17 cellular contexts compared by ENCODE assay signal in genomic region chr1:158037008-158037875, GRCh38. TPM values are rescaled to one million over a fixed set of nuclear protein-coding genes. Genes with fewer than 3 reads are reported as not detected.
DNase-seq lines count a peak whose midpoint lies in the region; ATAC-seq, FAIRE-seq and TF ChIP-seq lines count a peak whose summit lies in the region.
"Had no signal": no experiment of that assay in that cellular context is flagged by ENCODE, and none has a peak within 500 bp of the region (broad histone marks: within the 10 kb centered on the region; RNA-seq: fewer than 3 reads in every experiment).

No MANE protein-coding gene starts in this region.

- H2AFZ ChIP-seq in PC-3 (ENCODE audit: low read length) (no peak overlapping the region), endothelial cell of umbilical vein (ENCODE audit: low read depth, low read length) (no peak overlapping the region)
- H2AFZ ChIP-seq: hepatocyte had no signal

- no peaks in the 10 kb centered on the region for H3K9me1 ChIP-seq in endothelial cell of umbilical vein (replicated peaks; ENCODE audit: control insufficient read depth, extremely low read depth, insufficient read depth, low read length)

- intact Hi-C loops in PC-3 (cut with micrococcal nuclease) (loop anchor here (1.0 kb wide), 1 partner anchor 68 kb away; no protein-coding TSS in a partner anchor), endothelial cell of umbilical vein (cut with micrococcal nuclease) (loop anchor here (2.0 kb wide), 2 partner anchors 18 to 68 kb away; no protein-coding TSS in a partner anchor)

- H3K27me3 ChIP-seq in BLaER1 (no peaks in the 10 kb centered on the region), PC-3 (ENCODE audit: low read length) (no peaks in the 10 kb centered on the region), endothelial cell of umbilical vein (ENCODE audit: control insufficient read depth in 2 of 2, insufficient read depth in 2 of 2, low read length in 2 of 2) (no peaks in the 10 kb centered on the region)
- H3K27me3 ChIP-seq: cardiac muscle cell, hepatocyte had no signal

- H4K20me1 ChIP-seq in BLaER1 = peaks cover 40% of the 10 kb centered on the region; the same call in 1 of the 2 replicates
- H4K20me1 ChIP-seq in PC-3 (ENCODE audit: low read length) = 0 out of 2 replicates have a peak, but pooled peaks cover 3% of the 10 kb centered on the region
- no peaks in the 10 kb centered on the region for H4K20me1 ChIP-seq in endothelial cell of umbilical vein (replicated peaks; ENCODE audit: control insufficient read depth, extremely low read depth, insufficient read depth, low read length)

- peak overlapping the region; percentile 44 for H3K4me2 ChIP-seq in BLaER1
- H3K4me2 ChIP-seq in PC-3 (ENCODE audit: low read length) = peak overlapping the region; percentile 50
- H3K4me2 ChIP-seq in endothelial cell of umbilical vein (ENCODE audit: insufficient read depth, low read length) = peak overlapping the region; percentile 22
- H3K4me2 ChIP-seq: hepatocyte had no signal

- dilution Hi-C loops in endothelial cell of umbilical vein (cut with MboI; ENCODE audit: extremely low pct_ligation_motif_present, low sequenced_read_pairs) = no loop called here

- H3K27ac Mint-ChIP-seq in osteocyte (ENCODE audit: unreplicated experiment) (peak overlapping the region; percentile 90), immature natural killer cell (no peak overlapping the region)
- H3K27ac Mint-ChIP-seq: activated naive CD8-positive, alpha-beta T cell had no signal

- H3K9me3 Mint-ChIP-seq in osteocyte (ENCODE audit: unreplicated experiment) = no peaks in the 10 kb centered on the region
- H3K9me3 Mint-ChIP-seq in immature natural killer cell = no peaks in the 10 kb centered on the region
- H3K9me3 Mint-ChIP-seq: stimulated activated naive CD8-positive, alpha-beta T cell treated with anti-CD3 and anti-CD28 coated beads, Interleukin-15, amount 100 ng/mL, for 72 hours had no signal

- H3K4me3 Mint-ChIP-seq in osteocyte (ENCODE audit: unreplicated experiment) (peak overlapping the region; percentile 33), immature natural killer cell (no peak overlapping the region)
- H3K4me3 Mint-ChIP-seq: activated naive CD8-positive, alpha-beta T cell; stimulated activated naive CD8-positive, alpha-beta T cell treated with anti-CD3 and anti-CD28 coated beads, Interleukin-15, amount 100 ng/mL, for 72 hours had no signal

- no peak for DNase-seq in PC-3
- no peak for DNase-seq in endothelial cell of umbilical vein (ENCODE audit: low read depth, low spot score)
- DNase-seq in osteocyte (ENCODE audit: extremely low spot score, unreplicated experiment) = no peak
- no peak for DNase-seq in SW480 (ENCODE audit: low spot score)
- DNase-seq in immature natural killer cell = no peak
- DNase-seq in NCI-H345 treated with DMSO at 0.1 percent for 48 hours (lab: John Stamatoyannopoulos, UW; ENCODE audit: unreplicated experiment) = no peak
- no peak for DNase-seq in central memory CD4-positive, alpha-beta T cell
- DNase-seq: activated CD4-positive, alpha-beta T cell treated with anti-CD3 and anti-CD28 coated beads, Interleukin-2, amount 50 U/mL, for 1 hour; GDM1; Karpas-422; NCI-H2171 treated with DMSO at 0.1 percent for 48 hours; stimulated activated naive CD8-positive, alpha-beta T cell treated with anti-CD3 and anti-CD28 coated beads, Interleukin-15, amount 100 ng/mL, for 72 hours had no signal

- no peaks in the 10 kb centered on the region for H3K27me3 Mint-ChIP-seq in osteocyte (ENCODE audit: unreplicated experiment)
- peaks cover 3 to 13% (median 4%) of the 10 kb centered on the region in 3 donors for H3K27me3 Mint-ChIP-seq in immature natural killer cell (ENCODE audit: low read depth in 3 of 3)

- H3K4me3 ChIP-seq in BLaER1 = no peak overlapping the region
- H3K4me3 ChIP-seq in PC-3 (ENCODE audit: low read length) = no peak overlapping the region
- no peak overlapping the region for H3K4me3 ChIP-seq in endothelial cell of umbilical vein (replicated peaks in 1 of 3; ENCODE audit: insufficient read depth in 1 of 3, low read depth in 1 of 3, low read length in 3 of 3)
- H3K4me3 ChIP-seq: cardiac muscle cell, hepatocyte had no signal

- no peak for ATAC-seq in PC-3
- ATAC-seq: stimulated activated naive CD8-positive, alpha-beta T cell treated with anti-CD3 and anti-CD28 coated beads, Interleukin-15, amount 100 ng/mL, for 72 hours had no signal

- H3K36me3 Mint-ChIP-seq in osteocyte (ENCODE audit: unreplicated experiment) (peaks cover 2% of the 10 kb centered on the region), immature natural killer cell (no peaks in the 10 kb centered on the region)
- H3K36me3 Mint-ChIP-seq: activated naive CD8-positive, alpha-beta T cell had no signal

- POLR2A ChIA-PET in PC-3 (lab: Charles Lee; ENCODE audit: unreplicated experiment) = interaction anchor here (0.6 kb wide), 2 partner anchors 8 to 25 kb away, joined by 5 to 9 read pairs; no protein-coding TSS in a partner anchor
- POLR2A ChIA-PET in endothelial cell of umbilical vein (lab: Charles Lee) = interaction anchor here (0.6 to 1.6 kb wide), 4 partner anchors 18 to 59 kb away, joined by 3 to 12 read pairs (median 4); partner anchors contain the start of gene KIRREL1

- no peaks in the 10 kb centered on the region for H3K9me2 ChIP-seq in PC-3 (replicated peaks; ENCODE audit: low read length)

- H3K4me1 Mint-ChIP-seq in osteocyte (ENCODE audit: unreplicated experiment) = peaks cover 61% of the 10 kb centered on the region
- H3K4me1 Mint-ChIP-seq in immature natural killer cell = no peaks in the 10 kb centered on the region
- H3K4me1 Mint-ChIP-seq: stimulated activated naive CD8-positive, alpha-beta T cell treated with anti-CD3 and anti-CD28 coated beads, Interleukin-15, amount 100 ng/mL, for 72 hours had no signal

- no TSS peak for BruUV-seq in PC-3 (replicated peaks; lab: Mats Ljungman, UMichigan)
- no TSS peak for BruUV-seq in endothelial cell of umbilical vein (replicated peaks; lab: Mats Ljungman, UMichigan)

- no peak for TF ChIP-seq CTCF in PC-3 (conservative IDR thresholded peaks at IDR 0.05; ENCODE audit: low read depth, low read length)
- no peak for TF ChIP-seq CTCF in endothelial cell of umbilical vein (IDR thresholded peaks at IDR 0.05; ENCODE audit: extremely low read depth in 1 of 2, insufficient read depth in 1 of 2, low read depth in 1 of 2, low read length in 2 of 2)
- TF ChIP-seq CTCF in osteocyte (IDR thresholded peaks at IDR 0.05) = no peak

- H3K27ac ChIP-seq in BLaER1 = no peak overlapping the region
- H3K27ac ChIP-seq in PC-3 (ENCODE audit: low read length) = no peak overlapping the region
- H3K27ac ChIP-seq in endothelial cell of umbilical vein (ENCODE audit: insufficient read depth, low read depth, low read length) = peak overlapping the region; percentile 37
- H3K27ac ChIP-seq: cardiac muscle cell, hepatocyte, neutrophil had no signal

- CTCF ChIA-PET in PC-3 (lab: Charles Lee) (interaction anchor here (0.7 to 1.5 kb wide), 3 partner anchors 44 to 68 kb away, joined by 3 to 10 read pairs (median 4); no protein-coding TSS in a partner anchor), endothelial cell of umbilical vein (lab: Charles Lee) (interaction anchor here (0.6 to 7.4 kb wide), 26 partner anchors 9 to 385 kb away, joined by 3 to 264 read pairs (median 5); partner anchors contain the start of gene KIRREL1)

- no peak for FAIRE-seq in endothelial cell of umbilical vein (lab: Jason Lieb, UNC)

- no peak for TF ChIP-seq POLR2A in endothelial cell of umbilical vein (IDR thresholded peaks at IDR 0.05; ENCODE audit: low read depth, low read length)

- H3K4me1 ChIP-seq in BLaER1 (peaks cover 23% of the 10 kb centered on the region), PC-3 (ENCODE audit: insufficient read depth, low read length) (peaks cover 22% of the 10 kb centered on the region), endothelial cell of umbilical vein (ENCODE audit: control insufficient read depth, extremely low read depth, insufficient read depth, low read length) (peaks cover 31% of the 10 kb centered on the region)

- H3K9ac ChIP-seq in BLaER1 = no peak overlapping the region
- no peak overlapping the region for H3K9ac ChIP-seq in PC-3 (ENCODE audit: low read length)
- H3K9ac ChIP-seq in endothelial cell of umbilical vein (replicated peaks; ENCODE audit: extremely low read depth, insufficient read depth, low read length) = no peak overlapping the region

- H3K36me3 ChIP-seq in BLaER1 (0 out of 2 replicates have a peak, but pooled peaks cover 4% of the 10 kb centered on the region), PC-3 (ENCODE audit: low read depth, low read length) (no peaks in the 10 kb centered on the region), endothelial cell of umbilical vein (ENCODE audit: control insufficient read depth in 2 of 2, extremely low read depth in 1 of 2, insufficient read depth in 2 of 2, low read length in 2 of 2) (no peaks in the 10 kb centered on the region)
- H3K36me3 ChIP-seq: cardiac muscle cell, neutrophil had no signal

- H3K9me3 ChIP-seq in BLaER1 (no peaks in the 10 kb centered on the region), PC-3 (ENCODE audit: low read length) (no peaks in the 10 kb centered on the region), endothelial cell of umbilical vein (replicated peaks; ENCODE audit: control insufficient read depth, insufficient read depth, low read length) (no peaks in the 10 kb centered on the region)
- H3K9me3 ChIP-seq: neutrophil had no signal

- H3K79me2 ChIP-seq in PC-3 (ENCODE audit: low read length) (peaks cover 54% of the 10 kb centered on the region), endothelial cell of umbilical vein (ENCODE audit: control insufficient read depth, insufficient read depth, low read length) (peaks cover 25% of the 10 kb centered on the region)

- no peaks in the 10 kb centered on the region for H3F3A ChIP-seq in PC-3 (ENCODE audit: low read length, unreplicated experiment)

TF ChIP-seq in endothelial cell of umbilical vein, 7 proteins besides CTCF, POLR2A, EP300 and RAD21:
- TF ChIP-seq POLR2AphosphoS5 (IDR thresholded peaks at IDR 0.05; ENCODE audit: insufficient read depth, low read depth, low read length) = no peak

RNA-seq across cellular contexts. Expression of gene KIRREL1, which starts 43.8 kb away (rescaled TPM):
- 49.8 and 57.1 TPM in 2 replicates for total RNA-seq in PC-3 (2014; rRNA removed)
- total RNA-seq in endothelial cell of umbilical vein = 53.6 and 57.6 TPM in 2 replicates
- polyA plus RNA-seq in endothelial cell of umbilical vein = 30.7 and 35.6 TPM in 2 replicates
- 25.8 and 25.9 TPM in 2 replicates for polyA plus RNA-seq in endothelial cell of umbilical vein (2011; cell fraction: cytosol; rRNA removed)
- polyA plus RNA-seq in endothelial cell of umbilical vein (2011; cell fraction: nucleus; rRNA removed) = 62.9 and 76.2 TPM in 2 replicates
- 39.0 and 44.6 TPM in 2 replicates for polyA plus RNA-seq in endothelial cell of umbilical vein (2012)
- polyA minus RNA-seq in endothelial cell of umbilical vein = 63.2 and 77.1 TPM in 2 replicates
- 21.1 TPM for polyA minus RNA-seq in endothelial cell of umbilical vein (2011; cell fraction: cytosol; rRNA and poly(A)+ RNA removed)
- polyA minus RNA-seq in endothelial cell of umbilical vein (2011; cell fraction: nucleus; rRNA and poly(A)+ RNA removed) = 40.4 and 44.9 TPM in 2 replicates
- total RNA-seq in osteocyte = 122 TPM in 2 replicates
- not detected for polyA plus RNA-seq in immature natural killer cell
